8 cellular contexts compared by ENCODE assay signal in the genomic region with DNA sequence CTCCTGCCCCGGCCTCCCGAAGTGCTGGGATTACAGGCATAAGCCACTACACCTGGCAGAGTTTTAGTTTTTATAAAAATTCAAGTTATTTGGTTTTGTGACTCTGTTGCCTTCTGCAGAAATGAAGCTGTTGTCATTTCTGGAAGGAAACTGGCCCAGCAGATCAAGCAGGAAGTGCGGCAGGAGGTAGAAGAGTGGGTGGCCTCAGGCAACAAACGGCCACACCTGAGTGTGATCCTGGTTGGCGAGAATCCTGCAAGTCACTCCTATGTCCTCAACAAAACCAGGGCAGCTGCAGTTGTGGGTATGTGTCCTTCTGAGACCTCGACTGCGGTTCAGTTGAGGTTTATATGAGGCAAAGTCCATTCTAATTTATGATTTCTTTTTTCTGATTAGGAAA. TPM values are rescaled to one million over a fixed set of nuclear protein-coding genes. Genes with fewer than 3 reads are reported as not detected.
A peak's percentile ranks its signal among the peaks of the same experiment; 100 is the strongest.
DNase-seq lines count a peak whose midpoint lies in the region; ATAC-seq and TF ChIP-seq lines count a peak whose summit lies in the region.

No MANE protein-coding gene starts in this region.

- DNase-seq in activated naive CD8-positive, alpha-beta T cell treated with anti-CD3 and anti-CD28 coated beads, Interleukin-2, amount 10 ng/mL, durations not matched to agents 7 days and 5 days, result peak; percentile 45
- DNase-seq in neural progenitor cell (ENCODE audit: low spot score) (no peak), NCI-H2171 treated with DMSO at 0.1 percent for 48 hours (lab: John Stamatoyannopoulos, UW) (no peak), HCEC 1CT (no peak), hypothalamus (lab: John Stamatoyannopoulos, UW) (no peak), DMS 273 treated with DMSO at 0.1 percent for 48 hours (lab: John Stamatoyannopoulos, UW) (no peak)

- no peak overlapping the region for H2AFZ ChIP-seq in neural progenitor cell (replicated peaks)

- peak overlapping the region; percentile 3 for H3K27ac ChIP-seq in HUES48 (ENCODE audit: low read depth, low read length)
- H3K27ac ChIP-seq in neural progenitor cell, result peak overlapping the region; percentile 62

- peak overlapping the region; percentile 91 for H3K27ac Mint-ChIP-seq in activated naive CD8-positive, alpha-beta T cell treated with anti-CD3 and anti-CD28 coated beads, Interleukin-2, amount 10 ng/mL, durations not matched to agents 7 days and 5 days
- H3K27ac Mint-ChIP-seq in neural progenitor cell, result no peak overlapping the region

- H3K4me1 ChIP-seq in HUES48 (ENCODE audit: control insufficient read depth, insufficient read depth, low read length) (peaks cover 36% of the 10 kb centered on the region), neural progenitor cell (peaks cover 9% of the 10 kb centered on the region)

- POLR2A ChIA-PET in activated naive CD8-positive, alpha-beta T cell treated with anti-CD3 and anti-CD28 coated beads, Interleukin-2, amount 10 ng/mL, durations not matched to agents 7 days and 5 days (lab: Charles Lee), result interaction anchor here (0.7 to 13.0 kb wide), 7 partner anchors 7 to 377 kb away, joined by 3 to 276 read pairs (median 7); a partner anchor contains a TSS

- H3K4me2 ChIP-seq in neural progenitor cell, result no peak overlapping the region

- H3F3A ChIP-seq in neural progenitor cell (ENCODE audit: low read depth), result peaks cover 6% of the 10 kb centered on the region

- no peaks in the 10 kb centered on the region for H3K9me3 Mint-ChIP-seq in activated naive CD8-positive, alpha-beta T cell treated with anti-CD3 and anti-CD28 coated beads, Interleukin-2, amount 10 ng/mL, durations not matched to agents 7 days and 5 days
- H3K9me3 Mint-ChIP-seq in neural progenitor cell, result no peaks in the 10 kb centered on the region

- peaks cover 69% of the 10 kb centered on the region for H4K20me1 ChIP-seq in neural progenitor cell (ENCODE audit: low read depth)

- peaks cover 85% of the 10 kb centered on the region for H3K79me2 ChIP-seq in neural progenitor cell (ENCODE audit: low read depth)

- H3K4me3 Mint-ChIP-seq in activated naive CD8-positive, alpha-beta T cell treated with anti-CD3 and anti-CD28 coated beads, Interleukin-2, amount 10 ng/mL, durations not matched to agents 7 days and 5 days, result peak overlapping the region; percentile 62
- no peak overlapping the region for H3K4me3 Mint-ChIP-seq in neural progenitor cell

- peaks cover 89% of the 10 kb centered on the region for H3K36me3 ChIP-seq in HUES48 (ENCODE audit: control insufficient read depth, insufficient read depth, low read length)
- H3K36me3 ChIP-seq in neural progenitor cell, result no peaks in the 10 kb centered on the region

- peaks cover 60% of the 10 kb centered on the region for H3K4me1 Mint-ChIP-seq in activated naive CD8-positive, alpha-beta T cell treated with anti-CD3 and anti-CD28 coated beads, Interleukin-2, amount 10 ng/mL, durations not matched to agents 7 days and 5 days
- H3K4me1 Mint-ChIP-seq in neural progenitor cell, result peaks cover 16% of the 10 kb centered on the region

- ATAC-seq in GM18907 (IDR thresholded peaks at IDR 0.05; ENCODE audit: unreplicated experiment), result peak; percentile 18
- ATAC-seq in activated naive CD8-positive, alpha-beta T cell treated with anti-CD3 and anti-CD28 coated beads, Interleukin-2, amount 10 ng/mL, durations not matched to agents 7 days and 5 days (ENCODE audit: low read depth), result peak; percentile 44

- no peak overlapping the region for H3K4me3 ChIP-seq in HUES48 (ENCODE audit: low read depth, low read length)
- H3K4me3 ChIP-seq in neural progenitor cell, result no peak overlapping the region

- H3K9me3 ChIP-seq in HUES48 (ENCODE audit: control insufficient read depth, insufficient read depth, low read length), result no peaks in the 10 kb centered on the region
- H3K9me3 ChIP-seq in neural progenitor cell (ENCODE audit: low read depth), result no peaks in the 10 kb centered on the region

- no peak for TF ChIP-seq CTCF in neural progenitor cell (IDR thresholded peaks at IDR 0.05)

- no peaks in the 10 kb centered on the region for H3K27me3 ChIP-seq in HUES48 (ENCODE audit: control insufficient read depth, insufficient read depth, low read length)
- H3K27me3 ChIP-seq in neural progenitor cell, result no peaks in the 10 kb centered on the region

- H3K27me3 Mint-ChIP-seq in activated naive CD8-positive, alpha-beta T cell treated with anti-CD3 and anti-CD28 coated beads, Interleukin-2, amount 10 ng/mL, durations not matched to agents 7 days and 5 days, result no peaks in the 10 kb centered on the region
- no peaks in the 10 kb centered on the region for H3K27me3 Mint-ChIP-seq in neural progenitor cell (ENCODE audit: insufficient read depth, low read depth)

- H3K9ac ChIP-seq in HUES48 (ENCODE audit: low read depth, low read length), result no peak overlapping the region
- no peak overlapping the region for H3K9ac ChIP-seq in neural progenitor cell

- peaks cover 25% of the 10 kb centered on the region for H3K36me3 Mint-ChIP-seq in activated naive CD8-positive, alpha-beta T cell treated with anti-CD3 and anti-CD28 coated beads, Interleukin-2, amount 10 ng/mL, durations not matched to agents 7 days and 5 days
- H3K36me3 Mint-ChIP-seq in neural progenitor cell, result peaks cover 18% of the 10 kb centered on the region

RNA-seq across cellular contexts. Expression of a gene that starts 7.2 kb away (rescaled TPM):
- 100 to 1,000 TPM; 127 to 130 TPM for total RNA-seq in activated naive CD8-positive, alpha-beta T cell treated with anti-CD3 and anti-CD28 coated beads, Interleukin-2, amount 10 ng/mL, durations not matched to agents 7 days and 5 days
- total RNA-seq in neural progenitor cell (ENCODE audit: low replicate concordance), result 79.5 and 101 TPM in 2 replicates

RNA-seq across cellular contexts. Expression of a gene that starts 26.9 kb away (rescaled TPM):
- 100 to 1,000 TPM; 178 TPM for total RNA-seq in activated naive CD8-positive, alpha-beta T cell treated with anti-CD3 and anti-CD28 coated beads, Interleukin-2, amount 10 ng/mL, durations not matched to agents 7 days and 5 days
- total RNA-seq in neural progenitor cell (ENCODE audit: low replicate concordance), result 125 and 163 TPM in 2 replicates

RNA-seq across cellular contexts. Expression of a gene that starts 57.9 kb away (rescaled TPM):
- total RNA-seq in activated naive CD8-positive, alpha-beta T cell treated with anti-CD3 and anti-CD28 coated beads, Interleukin-2, amount 10 ng/mL, durations not matched to agents 7 days and 5 days, result 10 to 100 TPM; 47.7 to 53.8 TPM
- total RNA-seq in neural progenitor cell (ENCODE audit: low replicate concordance), result 56.2 and 76.5 TPM in 2 replicates
